In the genomic region with DNA sequence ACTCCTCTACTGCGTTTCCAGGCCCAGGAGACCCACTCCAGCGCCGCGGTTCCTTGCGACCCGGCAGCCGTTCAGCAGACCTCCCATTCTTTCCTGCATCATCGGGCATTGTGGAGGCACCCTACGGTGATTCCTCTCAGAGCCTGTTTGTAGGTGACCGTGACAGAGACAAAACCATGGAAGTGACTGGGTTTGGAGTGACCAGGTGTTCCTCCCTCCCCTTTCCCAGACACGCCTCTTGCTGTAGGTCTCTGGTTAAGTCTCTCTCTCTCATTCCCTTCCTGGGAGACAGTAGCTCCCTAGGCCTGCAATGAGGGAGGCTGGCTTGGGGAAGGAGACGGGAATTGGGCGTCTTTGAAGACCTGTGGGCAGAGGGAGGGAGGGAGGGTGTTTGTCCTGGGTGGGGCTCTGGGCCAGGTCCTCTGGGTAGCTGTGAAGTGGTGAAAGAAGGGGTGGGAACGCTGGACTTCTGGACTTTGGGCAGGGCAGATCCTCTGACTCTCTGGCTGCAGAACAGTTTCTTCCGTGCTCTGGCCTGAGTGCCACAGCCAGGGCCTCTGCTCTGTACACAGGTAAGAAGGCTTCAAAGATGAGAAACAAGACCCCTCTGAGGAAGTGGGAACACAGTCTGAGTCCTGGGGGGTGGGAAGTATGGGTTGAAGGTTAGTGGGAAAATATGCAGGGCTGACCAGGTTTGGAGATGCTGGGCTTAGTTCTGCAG, we compare ENCODE assay signal across 8 cellular contexts. TPM values are rescaled to one million over a fixed set of nuclear protein-coding genes. Genes with fewer than 3 reads are reported as not detected.
DNase-seq lines count a peak whose midpoint lies in the region; ATAC-seq and TF ChIP-seq lines count a peak whose summit lies in the region.

No MANE protein-coding gene starts in this region.

- TF ChIP-seq CTCF in Peyer's patch (IDR thresholded peaks at IDR 0.05) (no peak), epithelial cell of proximal tubule (conservative IDR thresholded peaks at IDR 0.05; ENCODE audit: low read depth, low read length) (no peak)

- H3K27me3 ChIP-seq in Peyer's patch, result no peaks in the 10 kb centered on the region

- no peaks in the 10 kb centered on the region for H3K36me3 Mint-ChIP-seq in natural killer cell treated with Interleukin-12 subunit alpha and Interleukin-12 subunit beta and Interleukin-15 and Interleukin-18, amount 100 ng/mL, for 72 hours

- H3K36me3 ChIP-seq in Peyer's patch, result peaks cover 0 to 51% (median 2%) of the 10 kb centered on the region in 3 donors

- peaks cover 28 to 29% of the 10 kb centered on the region in 2 donors for H3K4me1 Mint-ChIP-seq in natural killer cell treated with Interleukin-12 subunit alpha and Interleukin-12 subunit beta and Interleukin-15 and Interleukin-18, amount 100 ng/mL, for 72 hours (ENCODE audit: low read depth in 2 of 2)

- peak; percentile 28 to 72 (median 62) for DNase-seq in NCI-H1417 (lab: John Stamatoyannopoulos, UW)
- DNase-seq in NCI-H1417 treated with DMSO at 0.1 percent for 48 hours (lab: John Stamatoyannopoulos, UW), result no peak
- peak in 2 of 3 donors; percentile 89 to 93 for DNase-seq in Peyer's patch
- DNase-seq in epithelial cell of proximal tubule (ENCODE audit: low read depth), result no peak
- no peak for DNase-seq in natural killer cell treated with Interleukin-12 subunit alpha and Interleukin-12 subunit beta and Interleukin-15 and Interleukin-18, amount 100 ng/mL, for 72 hours (ENCODE audit: low spot score)
- DNase-seq in KBM-7, result no peak
- no peak for DNase-seq in dedifferentiated amniotic fluid mesenchymal stem cell (ENCODE audit: extremely low spot score)

- H3K4me3 Mint-ChIP-seq in natural killer cell treated with Interleukin-12 subunit alpha and Interleukin-12 subunit beta and Interleukin-15 and Interleukin-18, amount 100 ng/mL, for 72 hours, result peak overlapping the region; percentile 86

- H3K27ac Mint-ChIP-seq in natural killer cell treated with Interleukin-12 subunit alpha and Interleukin-12 subunit beta and Interleukin-15 and Interleukin-18, amount 100 ng/mL, for 72 hours, result peak overlapping the region; percentile 83 to 92

- TF ChIP-seq POLR2A in Peyer's patch (IDR thresholded peaks at IDR 0.05), result peak; percentile 74 to 92

- peak overlapping the region; percentile 88 to 98 (median 90) for H3K27ac ChIP-seq in Peyer's patch

- in situ Hi-C loops in KBM-7 (cut with MboI; ENCODE audit: low pct_unique_long_range_greater_than_20kb, low sequenced_read_pairs), result no loop called here

- peaks cover 0 to 35% (median 8%) of the 10 kb centered on the region in 4 donors for H3K4me1 ChIP-seq in Peyer's patch

- no peaks in the 10 kb centered on the region for H3K9me3 ChIP-seq in Peyer's patch

- no peaks in the 10 kb centered on the region for H3K27me3 Mint-ChIP-seq in natural killer cell treated with Interleukin-12 subunit alpha and Interleukin-12 subunit beta and Interleukin-15 and Interleukin-18, amount 100 ng/mL, for 72 hours

- H3K4me3 ChIP-seq in Peyer's patch (peak overlapping the region; percentile 49 to 98 (median 69)), epithelial cell of proximal tubule (ENCODE audit: low read depth, low read length) (peak overlapping the region; percentile 90)

- no peaks in the 10 kb centered on the region for H3K9me3 Mint-ChIP-seq in natural killer cell treated with Interleukin-12 subunit alpha and Interleukin-12 subunit beta and Interleukin-15 and Interleukin-18, amount 100 ng/mL, for 72 hours

- no peak for ATAC-seq in natural killer cell treated with Interleukin-12 subunit alpha and Interleukin-12 subunit beta and Interleukin-15 and Interleukin-18, amount 100 ng/mL, for 72 hours
- no peak for ATAC-seq in GM21423 (IDR thresholded peaks at IDR 0.05; ENCODE audit: unreplicated experiment)

RNA-seq across cellular contexts. Expression of a gene that starts 0.8 kb away (rescaled TPM):
- total RNA-seq in Peyer's patch (100 to 1,000 TPM in 3 of 4 donors, 10 to 100 TPM in 1; 50.3 to 214 (median 183) TPM), epithelial cell of proximal tubule (8.8 and 10.3 TPM in 2 replicates)
- total RNA-seq in natural killer cell treated with Interleukin-12 subunit alpha and Interleukin-12 subunit beta and Interleukin-15 and Interleukin-18, amount 100 ng/mL, for 72 hours, result 10 to 100 TPM; 12.3 to 13.0 TPM

RNA-seq across cellular contexts. Expression of a gene that starts 1.0 kb away (rescaled TPM):
- total RNA-seq in Peyer's patch, result 10 to 100 TPM; 19.0 to 40.8 (median 22.1) TPM
- total RNA-seq in epithelial cell of proximal tubule, result 16.9 and 45.4 TPM in 2 replicates
- 10 to 100 TPM; 41.7 to 59.6 TPM for total RNA-seq in natural killer cell treated with Interleukin-12 subunit alpha and Interleukin-12 subunit beta and Interleukin-15 and Interleukin-18, amount 100 ng/mL, for 72 hours

RNA-seq across cellular contexts. Expression of a gene that starts 6.5 kb away (rescaled TPM):
- total RNA-seq in Peyer's patch (10 to 100 TPM; 19.4 to 33.0 (median 23.1) TPM), epithelial cell of proximal tubule (12.0 and 20.5 TPM in 2 replicates)
- 1 to 10 TPM; 8.3 to 9.8 TPM for total RNA-seq in natural killer cell treated with Interleukin-12 subunit alpha and Interleukin-12 subunit beta and Interleukin-15 and Interleukin-18, amount 100 ng/mL, for 72 hours

RNA-seq across cellular contexts. Expression of a gene that starts 15.9 kb away (rescaled TPM):
- total RNA-seq in Peyer's patch (10 to 100 TPM in 3 of 4 donors, 1 to 10 TPM in 1; 4.4 to 22.3 (median 18.3) TPM), epithelial cell of proximal tubule (84.6 and 91.2 TPM in 2 replicates)
- total RNA-seq in natural killer cell treated with Interleukin-12 subunit alpha and Interleukin-12 subunit beta and Interleukin-15 and Interleukin-18, amount 100 ng/mL, for 72 hours, result 1 to 10 TPM; 1.2 to 4.1 TPM

RNA-seq across cellular contexts. Expression of a gene that starts 38.8 kb away (rescaled TPM):
- total RNA-seq in Peyer's patch (10 to 100 TPM; 39.2 to 75.9 (median 50.4) TPM), epithelial cell of proximal tubule (71.2 and 163 TPM in 2 replicates)
- total RNA-seq in natural killer cell treated with Interleukin-12 subunit alpha and Interleukin-12 subunit beta and Interleukin-15 and Interleukin-18, amount 100 ng/mL, for 72 hours, result 10 to 100 TPM; 86.9 to 96.5 TPM

Comparison
In these comparisons a context has a peak if more than half of its experiments do, and no peak if none do; other contexts are left out.
1. DNase-seq: peak in NCI-H1417 (3 of 3) and Peyer's patch (2 of 3); none in NCI-H1417 treated with DMSO at 0.1 percent for 48 hours (single experiment), epithelial cell of proximal tubule (single experiment), natural killer cell treated with Interleukin-12 subunit alpha and Interleukin-12 subunit beta and Interleukin-15 and Interleukin-18, amount 100 ng/mL, for 72 hours (single experiment), KBM-7 (single experiment) and dedifferentiated amniotic fluid mesenchymal stem cell (single experiment).